ENCODE assay signal across 1 cellular context in genomic region chr6:87182321-87182720, GRCh38.
A peak's percentile ranks its signal among the peaks of the same experiment; 100 is the strongest.
TF ChIP-seq lines count a peak whose summit lies in the region.

No MANE protein-coding gene starts in this region.

TF ChIP-seq in GM12878, 131 proteins besides CTCF, POLR2A, EP300 and RAD21 (continued from another document and continues in another):
- no peak for TF ChIP-seq ZNF592 (IDR thresholded peaks at IDR 0.05)
- TF ChIP-seq ZNF687 (IDR thresholded peaks at IDR 0.05): no peak
- TF ChIP-seq ZBTB33 (IDR thresholded peaks at IDR 0.05): no peak
- peak; percentile 43; the same call in 1 of the 2 replicates for TF ChIP-seq CREM (IDR thresholded peaks at IDR 0.05; ENCODE audit: low read depth)
- 0 out of 2 replicates have a peak, but pooled peaks have one; percentile 18 for TF ChIP-seq CBX5 (IDR thresholded peaks at IDR 0.05; ENCODE audit: low read depth)
- no peak for TF ChIP-seq IKZF1 (conservative IDR thresholded peaks at IDR 0.05)
- peak; percentile 74 for TF ChIP-seq RUNX3 (IDR thresholded peaks at IDR 0.05; ENCODE audit: low read length)
- no peak for TF ChIP-seq KLF5 (IDR thresholded peaks at IDR 0.05; ENCODE audit: partially characterized antibody)
- peak; percentile 64 for TF ChIP-seq JUNB (IDR thresholded peaks at IDR 0.05)
- no peak for TF ChIP-seq RFX5 (IDR thresholded peaks at IDR 0.05; ENCODE audit: low read depth, low read length)
- no peak for TF ChIP-seq CBFB (IDR thresholded peaks at IDR 0.05; ENCODE audit: low read depth)
- TF ChIP-seq, protein P1, sequence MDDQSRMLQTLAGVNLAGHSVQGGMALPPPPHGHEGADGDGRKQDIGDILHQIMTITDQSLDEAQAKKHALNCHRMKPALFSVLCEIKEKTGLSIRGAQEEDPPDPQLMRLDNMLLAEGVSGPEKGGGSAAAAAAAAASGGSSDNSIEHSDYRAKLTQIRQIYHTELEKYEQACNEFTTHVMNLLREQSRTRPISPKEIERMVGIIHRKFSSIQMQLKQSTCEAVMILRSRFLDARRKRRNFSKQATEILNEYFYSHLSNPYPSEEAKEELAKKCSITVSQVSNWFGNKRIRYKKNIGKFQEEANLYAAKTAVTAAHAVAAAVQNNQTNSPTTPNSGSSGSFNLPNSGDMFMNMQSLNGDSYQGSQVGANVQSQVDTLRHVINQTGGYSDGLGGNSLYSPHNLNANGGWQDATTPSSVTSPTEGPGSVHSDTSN (IDR thresholded peaks at IDR 0.05; ENCODE audit: insufficient replicate concordance, low read depth, low read length): no peak
- TF ChIP-seq, protein P2, sequence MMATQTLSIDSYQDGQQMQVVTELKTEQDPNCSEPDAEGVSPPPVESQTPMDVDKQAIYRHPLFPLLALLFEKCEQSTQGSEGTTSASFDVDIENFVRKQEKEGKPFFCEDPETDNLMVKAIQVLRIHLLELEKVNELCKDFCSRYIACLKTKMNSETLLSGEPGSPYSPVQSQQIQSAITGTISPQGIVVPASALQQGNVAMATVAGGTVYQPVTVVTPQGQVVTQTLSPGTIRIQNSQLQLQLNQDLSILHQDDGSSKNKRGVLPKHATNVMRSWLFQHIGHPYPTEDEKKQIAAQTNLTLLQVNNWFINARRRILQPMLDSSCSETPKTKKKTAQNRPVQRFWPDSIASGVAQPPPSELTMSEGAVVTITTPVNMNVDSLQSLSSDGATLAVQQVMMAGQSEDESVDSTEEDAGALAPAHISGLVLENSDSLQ (IDR thresholded peaks at IDR 0.05): no peak
- TF ChIP-seq RAD51 (IDR thresholded peaks at IDR 0.05): no peak
- no peak for TF ChIP-seq E2F4 (IDR thresholded peaks at IDR 0.05; ENCODE audit: low read depth, low read length)
- TF ChIP-seq MEF2A (IDR thresholded peaks at IDR 0.05; ENCODE audit: insufficient read depth, low read depth, low read length): 0 out of 2 replicates have a peak, but pooled peaks have one; percentile 29
- no peak for TF ChIP-seq TBL1XR1 (IDR thresholded peaks at IDR 0.05; ENCODE audit: low read depth, low read length)
- no peak for TF ChIP-seq RCOR1 (conservative IDR thresholded peaks at IDR 0.05; ENCODE audit: low read depth, low read length)
- peak; percentile 61; the same call in 1 of the 2 replicates for TF ChIP-seq BCL11A (IDR thresholded peaks at IDR 0.05; ENCODE audit: low read depth, low read length)
- TF ChIP-seq BCL3 (IDR thresholded peaks at IDR 0.05; ENCODE audit: borderline replicate concordance, insufficient read depth, low read depth, low read length, poor library complexity, severe bottlenecking): peak; percentile 56
- no peak for TF ChIP-seq ETV6 (conservative IDR thresholded peaks at IDR 0.05 in 1 of 2, IDR thresholded peaks at IDR 0.05 in 1 of 2; ENCODE audit: borderline replicate concordance in 1 of 2, low read depth in 1 of 2)
- peak; percentile 91 for TF ChIP-seq NFIC (IDR thresholded peaks at IDR 0.05; ENCODE audit: low read depth, low read length)
- no peak for TF ChIP-seq ZNF207 (IDR thresholded peaks at IDR 0.05; ENCODE audit: borderline replicate concordance)
- TF ChIP-seq EZH2 (IDR thresholded peaks at IDR 0.05; ENCODE audit: borderline replicate concordance, control insufficient read depth, low read depth, low read length): no peak
- no peak for TF ChIP-seq MYB (IDR thresholded peaks at IDR 0.05; ENCODE audit: borderline replicate concordance, low read depth, low read length)
- peak; percentile 80 for TF ChIP-seq FOXM1 (IDR thresholded peaks at IDR 0.05; ENCODE audit: low read depth, low read length)
- TF ChIP-seq IRF4 (IDR thresholded peaks at IDR 0.05; ENCODE audit: low read depth, low read length): no peak
- TF ChIP-seq MLLT1 (IDR thresholded peaks at IDR 0.05): no peak
- no peak for TF ChIP-seq ASH2L (IDR thresholded peaks at IDR 0.05; ENCODE audit: borderline replicate concordance, low read depth)
- no peak for TF ChIP-seq ZNF622 (IDR thresholded peaks at IDR 0.05)
- no peak for TF ChIP-seq NKRF (conservative IDR thresholded peaks at IDR 0.05)
- TF ChIP-seq POLR2AphosphoS5 (IDR thresholded peaks at IDR 0.05; ENCODE audit: low read length): no peak
- 0 out of 2 replicates have a peak, but pooled peaks have one; percentile 34 for TF ChIP-seq ZBED1 (IDR thresholded peaks at IDR 0.05; ENCODE audit: borderline replicate concordance)
- TF ChIP-seq ESRRA (IDR thresholded peaks at IDR 0.05; ENCODE audit: low read length): no peak
- TF ChIP-seq, protein P3, sequence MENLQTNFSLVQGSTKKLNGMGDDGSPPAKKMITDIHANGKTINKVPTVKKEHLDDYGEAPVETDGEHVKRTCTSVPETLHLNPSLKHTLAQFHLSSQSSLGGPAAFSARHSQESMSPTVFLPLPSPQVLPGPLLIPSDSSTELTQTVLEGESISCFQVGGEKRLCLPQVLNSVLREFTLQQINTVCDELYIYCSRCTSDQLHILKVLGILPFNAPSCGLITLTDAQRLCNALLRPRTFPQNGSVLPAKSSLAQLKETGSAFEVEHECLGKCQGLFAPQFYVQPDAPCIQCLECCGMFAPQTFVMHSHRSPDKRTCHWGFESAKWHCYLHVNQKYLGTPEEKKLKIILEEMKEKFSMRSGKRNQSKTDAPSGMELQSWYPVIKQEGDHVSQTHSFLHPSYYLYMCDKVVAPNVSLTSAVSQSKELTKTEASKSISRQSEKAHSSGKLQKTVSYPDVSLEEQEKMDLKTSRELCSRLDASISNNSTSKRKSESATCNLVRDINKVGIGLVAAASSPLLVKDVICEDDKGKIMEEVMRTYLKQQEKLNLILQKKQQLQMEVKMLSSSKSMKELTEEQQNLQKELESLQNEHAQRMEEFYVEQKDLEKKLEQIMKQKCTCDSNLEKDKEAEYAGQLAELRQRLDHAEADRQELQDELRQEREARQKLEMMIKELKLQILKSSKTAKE (IDR thresholded peaks at IDR 0.05; ENCODE audit: low read depth, poor library complexity, severe bottlenecking): peak; percentile 33
